Comparison of ENCODE assay signal across 24 cellular contexts in genomic region chr15:90887037-90887481, GRCh38. TPM values are rescaled to one million over a fixed set of nuclear protein-coding genes. Genes with fewer than 3 reads are reported as not detected.
DNase-seq lines count a peak whose midpoint lies in the region; ATAC-seq, FAIRE-seq and TF ChIP-seq lines count a peak whose summit lies in the region.
"Had no signal": no experiment of that assay in that cellular context is flagged by ENCODE, and none has a peak within 500 bp of the region (broad histone marks: within the 10 kb centered on the region; RNA-seq: fewer than 3 reads in every experiment).

No MANE protein-coding gene starts in this region.

- peak overlapping the region; percentile 69 for H2AK9ac ChIP-seq in IMR-90 (replicated peaks; ENCODE audit: low read depth, low read length, poor library complexity)

- in situ Hi-C loops in IMR-90 (cut with MboI; ENCODE audit: low sequenced_read_pairs): loop anchor here (5.0 to 25.0 kb wide), 3 partner anchors 245 to 575 kb away; no protein-coding TSS in a partner anchor

- H3K27me3 ChIP-seq in IMR-90 (ENCODE audit: control insufficient read depth, insufficient read depth, low read length): no peaks in the 10 kb centered on the region
- peaks cover 0 to 15% (median 0%) of the 10 kb centered on the region in 7 donors for H3K27me3 ChIP-seq in spleen (replicated peaks in 1 of 7)
- H3K27me3 ChIP-seq in CD4-positive, alpha-beta memory T cell (ENCODE audit: insufficient read depth, low read length): no peaks in the 10 kb centered on the region
- H3K27me3 ChIP-seq: BE2C had no signal

- H3K9ac ChIP-seq in IMR-90 (ENCODE audit: low read depth, low read length): no peak overlapping the region
- no peak overlapping the region for H3K9ac ChIP-seq in kidney (ENCODE audit: low read length in 2 of 2)
- H3K9ac ChIP-seq: GM23248 had no signal

- no peak overlapping the region for H3K23ac ChIP-seq in IMR-90 (ENCODE audit: low read depth, low read length)

- no peak overlapping the region for H3K4ac ChIP-seq in IMR-90 (ENCODE audit: low read depth, low read length)

- H3K14ac ChIP-seq in IMR-90 (replicated peaks; ENCODE audit: low read depth, low read length): no peak overlapping the region

- TF ChIP-seq RAD21 in IMR-90 (IDR thresholded peaks at IDR 0.05; ENCODE audit: low read length): no peak

- no peaks in the 10 kb centered on the region for H4K20me1 ChIP-seq in IMR-90 (ENCODE audit: insufficient read depth, low read length)

- peaks cover 0 to 4% of the 10 kb centered on the region in 2 donors for H3K36me3 Mint-ChIP-seq in CD4-positive, alpha-beta memory T cell
- H3K36me3 Mint-ChIP-seq: CD8-positive, alpha-beta T cell had no signal

- intact Hi-C loops in Right ventricle myocardium inferior (cut with DNase I) (loop anchor here (5.0 kb wide), 1 partner anchor 45 kb away; the partner anchor contains the start of gene HDDC3), left cardiac atrium (cut with DNase I) (loop anchor here in 1 of 2 donors (2.0 kb wide), 1 partner anchor 238 kb away; no protein-coding TSS in a partner anchor), IMR-90 (cut with micrococcal nuclease) (loop anchor here (5.0 kb wide), 3 partner anchors 170 to 395 kb away; partner anchors contain the start of gene BLM), kidney (cut with DNase I) (no loop called here), spleen (cut with DNase I; ENCODE audit: low total_unique reads) (loop anchor here (5.0 to 10.0 kb wide), 2 partner anchors 52 to 170 kb away; partner anchors contain the start of gene BLM)
- intact Hi-C loops in CD4-positive, alpha-beta memory T cell (cut with micrococcal nuclease): no loop called here

- TF ChIP-seq POLR2A in IMR-90 (IDR thresholded peaks at IDR 0.05; ENCODE audit: low read depth, low read length) (no peak), spleen (IDR thresholded peaks at IDR 0.05) (no peak)

- H2BK5ac ChIP-seq in IMR-90 (ENCODE audit: low read depth, low read length, poor library complexity, severe bottlenecking): no peak overlapping the region

- H3K4me2 ChIP-seq in IMR-90 (ENCODE audit: low read depth, low read length): no peak overlapping the region

- no TSS peak for BruUV-seq in IMR-90 (replicated peaks; lab: Mats Ljungman, UMichigan)

- H2BK120ac ChIP-seq in IMR-90 (ENCODE audit: low read depth, low read length): no peak overlapping the region

- H3K56ac ChIP-seq in IMR-90 (ENCODE audit: extremely low read depth, insufficient read depth, low read length): no peak overlapping the region

- H2AFZ ChIP-seq in IMR-90 (replicated peaks; ENCODE audit: low read length, poor library complexity): no peak overlapping the region
- H2AFZ ChIP-seq: GM23248 had no signal

- peaks cover 2 to 17% (median 8%) of the 10 kb centered on the region in 4 donors for H3K4me1 Mint-ChIP-seq in CD4-positive, alpha-beta memory T cell

- ATAC-seq in Right ventricle myocardium inferior (no peak), left cardiac atrium (no peak), IMR-90 (ENCODE audit: low read depth) (no peak), HG03521 (IDR thresholded peaks at IDR 0.05; ENCODE audit: unreplicated experiment) (no peak)
- ATAC-seq: CD8-positive, alpha-beta T cell had no signal

- H3K9me1 ChIP-seq in IMR-90 (ENCODE audit: insufficient read depth, low read length): no peaks in the 10 kb centered on the region

- DNase-seq in Right ventricle myocardium inferior (ENCODE audit: missing footprints) (peak; percentile 59), left cardiac atrium (no peak), IMR-90 (no peak), kidney (peak; percentile 74), spleen (peak; percentile 76), putamen (ENCODE audit: low spot score) (no peak)
- no peak for DNase-seq in CD4-positive, alpha-beta memory T cell
- DNase-seq: BE2C; Calu3; CD8-positive, alpha-beta T cell; GF-D8; GM23248; HCEC 1CT; NCI-H1105 treated with DMSO at 0.1 percent for 48 hours; NCI-H1694 treated with DMSO at 0.1 percent for 48 hours; NCI-H2107; NCI-H2227 treated with DMSO at 0.1 percent for 48 hours; NCI-H510A treated with DMSO at 0.1 percent for 48 hours; NCI-H774; OCI-M1; SHP77 treated with DMSO at 0.1 percent for 48 hours had no signal

- H3K27ac Mint-ChIP-seq in CD4-positive, alpha-beta memory T cell: no peak overlapping the region
- H3K27ac Mint-ChIP-seq: CD8-positive, alpha-beta T cell had no signal

- peaks cover 5 to 9% of the 10 kb centered on the region in 2 donors for H3K27me3 Mint-ChIP-seq in CD4-positive, alpha-beta memory T cell

- FAIRE-seq in kidney (lab: Jason Lieb, UNC): no peak
- FAIRE-seq: A204.1, HTR-8/SVneo had no signal

- H3K27ac ChIP-seq in IMR-90 (ENCODE audit: insufficient read depth, low read length) (no peak overlapping the region), kidney (ENCODE audit: low read depth in 2 of 2, low read length in 2 of 2) (no peak overlapping the region), spleen (peak overlapping the region in 7 of 8 donors; percentile 46 to 98 (median 97))
- no peak overlapping the region for H3K27ac ChIP-seq in CD4-positive, alpha-beta memory T cell (ENCODE audit: low read depth, low read length)
- H3K27ac ChIP-seq: GM23248 had no signal

- no peak overlapping the region for H4K5ac ChIP-seq in IMR-90 (ENCODE audit: low read depth, low read length)

- H3K9me3 ChIP-seq in IMR-90 (ENCODE audit: control insufficient read depth, insufficient read depth, low read length): no peaks in the 10 kb centered on the region
- no peaks in the 10 kb centered on the region for H3K9me3 ChIP-seq in kidney (ENCODE audit: control insufficient read depth in 1 of 2, low read length in 2 of 2)
- H3K9me3 ChIP-seq in spleen: no peaks in the 10 kb centered on the region
- no peaks in the 10 kb centered on the region for H3K9me3 ChIP-seq in CD4-positive, alpha-beta memory T cell (ENCODE audit: control insufficient read depth in 1 of 2, low read length in 2 of 2)
- H3K9me3 ChIP-seq: BE2C had no signal

- H3K36me3 ChIP-seq in IMR-90 (ENCODE audit: control insufficient read depth, insufficient read depth, low read length): peaks cover 9% of the 10 kb centered on the region; the same call in 1 of the 2 replicates
- peaks cover 2 to 4% of the 10 kb centered on the region in 2 donors for H3K36me3 ChIP-seq in kidney (ENCODE audit: control insufficient read depth in 1 of 2, insufficient read depth in 2 of 2, low read length in 2 of 2)
- H3K36me3 ChIP-seq in spleen: peaks cover 0 to 74% (median 48%) of the 10 kb centered on the region in 6 donors
- no peaks in the 10 kb centered on the region for H3K36me3 ChIP-seq in CD4-positive, alpha-beta memory T cell (ENCODE audit: insufficient read depth, low read length)
- H3K36me3 ChIP-seq: BE2C had no signal

- H2BK15ac ChIP-seq in IMR-90 (ENCODE audit: low read depth, low read length): no peak overlapping the region

- no peak overlapping the region for H3K4me3 Mint-ChIP-seq in CD4-positive, alpha-beta memory T cell
- H3K4me3 Mint-ChIP-seq: CD8-positive, alpha-beta T cell had no signal

- no peak for TF ChIP-seq CTCF in IMR-90 (conservative IDR thresholded peaks at IDR 0.05; ENCODE audit: low read depth, low read length)
- TF ChIP-seq CTCF in kidney (IDR thresholded peaks at IDR 0.05; ENCODE audit: borderline replicate concordance, extremely low read depth, insufficient read depth): no peak
- no peak for TF ChIP-seq CTCF in spleen (IDR thresholded peaks at IDR 0.05 in 8 of 11, conservative IDR thresholded peaks at IDR 0.05 in 3 of 11)

- peaks cover 16% of the 10 kb centered on the region for H3K4me1 ChIP-seq in IMR-90 (ENCODE audit: control insufficient read depth, insufficient read depth, low read length)
- H3K4me1 ChIP-seq in kidney (ENCODE audit: control insufficient read depth in 1 of 2, insufficient read depth in 1 of 2, low read depth in 1 of 2, low read length in 2 of 2): peaks cover 6 to 20% of the 10 kb centered on the region in 2 donors
- H3K4me1 ChIP-seq in spleen: peaks cover 34 to 99% (median 84%) of the 10 kb centered on the region in 6 donors
- H3K4me1 ChIP-seq in CD4-positive, alpha-beta memory T cell (ENCODE audit: insufficient read depth, low read length): peaks cover 5% of the 10 kb centered on the region
- H3K4me1 ChIP-seq: BE2C had no signal

- no peak overlapping the region for H3K18ac ChIP-seq in IMR-90 (ENCODE audit: low read depth, low read length)

- H3K79me1 ChIP-seq in IMR-90 (ENCODE audit: low read depth in 1 of 2, low read length in 2 of 2): peaks cover 9 to 16% of the 10 kb centered on the region in 2 experiments; a peak in 3 of 4 replicates

- no peak overlapping the region for H2BK20ac ChIP-seq in IMR-90 (ENCODE audit: low read depth, low read length)

- H2AK5ac ChIP-seq in IMR-90 (ENCODE audit: low read depth, low read length): no peak overlapping the region

- no peaks in the 10 kb centered on the region for H3K9me3 Mint-ChIP-seq in CD4-positive, alpha-beta memory T cell
- H3K9me3 Mint-ChIP-seq: CD8-positive, alpha-beta T cell had no signal

- POLR2A ChIA-PET in IMR-90 (lab: Charles Lee; ENCODE audit: unreplicated experiment): no interaction called here
- POLR2A ChIA-PET in CD4-positive, alpha-beta memory T cell (lab: Charles Lee; ENCODE audit: partially characterized antibody): interaction anchor here (2.6 to 2.8 kb wide), 2 partner anchors 16 to 45 kb away, joined by 8 to 9 read pairs; partner anchors contain the start of genes HDDC3 and MAN2A2

- H3K4me3 ChIP-seq in IMR-90 (ENCODE audit: insufficient read depth, low read depth, low read length): no peak overlapping the region
- H3K4me3 ChIP-seq in kidney (ENCODE audit: low read length in 2 of 2): no peak overlapping the region
- H3K4me3 ChIP-seq in spleen: peak overlapping the region in 7 of 8 donors; percentile 54 to 80 (median 63)
- no peak overlapping the region for H3K4me3 ChIP-seq in CD4-positive, alpha-beta memory T cell (ENCODE audit: low read length in 2 of 2)
- H3K4me3 ChIP-seq: GM23248 had no signal

- H4K8ac ChIP-seq in IMR-90 (ENCODE audit: low read depth in 2 of 2, low read length in 2 of 2): no peak overlapping the region

- dilution Hi-C loops in IMR-90 (cut with HindIII; ENCODE audit: low sequenced_read_pairs, unreplicated experiment): no loop called here

- CTCF ChIA-PET in IMR-90 (lab: Yijun Ruan, JAX): interaction anchor here (2.7 kb wide), 1 partner anchor 239 kb away, joined by 13 read pairs; no protein-coding TSS in a partner anchor
- CTCF ChIA-PET in CD4-positive, alpha-beta memory T cell (lab: Charles Lee; ENCODE audit: partially characterized antibody): interaction anchor here (1.7 to 6.2 kb wide), 13 partner anchors 8 to 567 kb away, joined by 5 to 118 read pairs (median 19); partner anchors contain the start of genes HDDC3, MAN2A2 and UNC45A

- no peak overlapping the region for H4K91ac ChIP-seq in IMR-90 (ENCODE audit: insufficient read depth, low read depth, low read length)

- 42% methylated on average over 2 of the region's 13 CpGs; no CpG with 5 or more reads in 1 of the 2 experiments for whole genome bisulfite sequencing in IMR-90 (ENCODE audit: extremely low coverage in 2 of 2, insufficient read length in 1 of 2), 2 experiments
- 69 to 89% (median 76%) methylated on average over 6 to 13 of the region's 13 CpGs for WGBS in spleen, 5 donors

RNA-seq across cellular contexts. Expression of gene FES, which starts 2.8 kb away (rescaled TPM):
- total RNA-seq in Right ventricle myocardium inferior (19.3 TPM), left cardiac atrium (10 to 100 TPM; 26.9 to 29.2 TPM), IMR-90 (2012; rRNA removed) (9.7 and 11.7 TPM in 2 replicates), kidney (33.5 TPM), spleen (100 to 1,000 TPM; 150 to 369 (median 272) TPM)
- polyA plus RNA-seq in IMR-90 (2012; rRNA removed) (10.5 and 12.5 TPM in 2 replicates), kidney (ENCODE audit: insufficient read depth, low read depth, low replicate concordance) (9.3 TPM), spleen (100 to 1,000 TPM in 1 of 3 donors, 10 to 100 TPM in 2; 39.5 to 176 (median 89.2) TPM)
- polyA plus RNA-seq in IMR-90 (2012; cell fraction: cytosol; rRNA removed): 7.8 and 7.9 TPM in 2 replicates
- 61.9 and 147 TPM in 2 replicates for polyA plus RNA-seq in IMR-90 (2012; cell fraction: nucleus; rRNA removed; ENCODE audit: low replicate concordance)
- 1 to 10 TPM; 2.3 to 3.0 TPM for total RNA-seq in CD4-positive, alpha-beta memory T cell
- polyA plus RNA-seq in CD4-positive, alpha-beta memory T cell: not detected

RNA-seq across cellular contexts. Expression of gene MAN2A2, which starts 16.0 kb away (rescaled TPM):
- 133 TPM for total RNA-seq in Right ventricle myocardium inferior
- 10 to 100 TPM; 79.3 to 83.2 TPM for total RNA-seq in left cardiac atrium
- 3.4 and 6.1 TPM in 2 replicates for total RNA-seq in IMR-90 (2012; rRNA removed)
- polyA plus RNA-seq in IMR-90 (2012; rRNA removed): 52.5 and 55.5 TPM in 2 replicates
- 22.5 and 26.8 TPM in 2 replicates for polyA plus RNA-seq in IMR-90 (2012; cell fraction: cytosol; rRNA removed)
- polyA plus RNA-seq in IMR-90 (2012; cell fraction: nucleus; rRNA removed; ENCODE audit: low replicate concordance): 104 and 294 TPM in 2 replicates
- 56.3 TPM for total RNA-seq in kidney
- polyA plus RNA-seq in kidney (ENCODE audit: insufficient read depth, low read depth, low replicate concordance): 11.4 TPM
- 100 to 1,000 TPM; 105 to 167 (median 120) TPM for total RNA-seq in spleen
- 10 to 100 TPM; 13.7 to 46.1 (median 24.0) TPM for polyA plus RNA-seq in spleen
- 100 to 1,000 TPM; 123 to 126 TPM for total RNA-seq in CD4-positive, alpha-beta memory T cell
- 10 to 100 TPM in 1 of 2 donors, 1 to 10 TPM in 1; 1.3 to 12.2 TPM for polyA plus RNA-seq in CD4-positive, alpha-beta memory T cell

RNA-seq across cellular contexts. Expression of gene FURIN, which starts 18.7 kb away (rescaled TPM):
- total RNA-seq in Right ventricle myocardium inferior (51.2 TPM), left cardiac atrium (10 to 100 TPM; 57.7 to 78.6 TPM), IMR-90 (2012; rRNA removed) (30.8 and 34.8 TPM in 2 replicates), kidney (75.9 TPM), spleen (100 to 1,000 TPM in 2 of 7 donors, 10 to 100 TPM in 5; 62.0 to 139 (median 86.8) TPM)
- polyA plus RNA-seq in IMR-90 (2012; rRNA removed) (54.3 and 59.5 TPM in 2 replicates), kidney (ENCODE audit: insufficient read depth, low read depth, low replicate concordance) (36.4 TPM), spleen (10 to 100 TPM in 2 of 3 donors, 1 to 10 TPM in 1; 10.0 to 33.3 (median 10.9) TPM)
- polyA plus RNA-seq in IMR-90 (2012; cell fraction: cytosol; rRNA removed): 63.9 and 93.8 TPM in 2 replicates
- polyA plus RNA-seq in IMR-90 (2012; cell fraction: nucleus; rRNA removed; ENCODE audit: low replicate concordance): 31.1 and 62.0 TPM in 2 replicates
- total RNA-seq in CD4-positive, alpha-beta memory T cell: 10 to 100 TPM; 37.2 to 40.3 TPM
- 10 to 100 TPM in 1 of 2 donors, 1 to 10 TPM in 1; 1.6 to 11.6 TPM for polyA plus RNA-seq in CD4-positive, alpha-beta memory T cell

RNA-seq across cellular contexts. Expression of gene HDDC3, which starts 45.3 kb away (rescaled TPM):
- total RNA-seq in Right ventricle myocardium inferior (18.9 TPM), left cardiac atrium (10 to 100 TPM; 12.2 to 17.1 TPM), IMR-90 (2012; rRNA removed) (7.2 and 7.9 TPM in 2 replicates), kidney (15.5 TPM), spleen (10 to 100 TPM; 12.8 to 25.9 (median 18.0) TPM)
- polyA plus RNA-seq in IMR-90 (2012; rRNA removed) (10.7 and 10.8 TPM in 2 replicates), kidney (ENCODE audit: insufficient read depth, low read depth, low replicate concordance) (47.3 TPM), spleen (10 to 100 TPM; 23.9 to 34.5 (median 31.0) TPM)
- 13.8 and 14.7 TPM in 2 replicates for polyA plus RNA-seq in IMR-90 (2012; cell fraction: cytosol; rRNA removed)
- polyA plus RNA-seq in IMR-90 (2012; cell fraction: nucleus; rRNA removed; ENCODE audit: low replicate concordance): 11.7 and 12.4 TPM in 2 replicates
- total RNA-seq in CD4-positive, alpha-beta memory T cell: 10 to 100 TPM; 27.4 to 28.3 TPM
- polyA plus RNA-seq in CD4-positive, alpha-beta memory T cell: 10 to 100 TPM; 34.6 to 38.7 TPM

RNA-seq across cellular contexts. Expression of gene UNC45A, which starts 48.0 kb away (rescaled TPM):
- total RNA-seq in Right ventricle myocardium inferior (25.8 TPM), left cardiac atrium (10 to 100 TPM; 27.3 to 29.5 TPM), IMR-90 (2012; rRNA removed) (85.3 and 100 TPM in 2 replicates), kidney (62.8 TPM), spleen (10 to 100 TPM; 32.8 to 59.5 (median 42.6) TPM)
- polyA plus RNA-seq in IMR-90 (2012; rRNA removed) (68.9 and 77.5 TPM in 2 replicates), kidney (ENCODE audit: insufficient read depth, low read depth, low replicate concordance) (48.9 TPM), spleen (10 to 100 TPM; 32.2 to 43.6 (median 32.8) TPM)
- polyA plus RNA-seq in IMR-90 (2012; cell fraction: cytosol; rRNA removed): 58.6 and 77.5 TPM in 2 replicates
- 120 and 174 TPM in 2 replicates for polyA plus RNA-seq in IMR-90 (2012; cell fraction: nucleus; rRNA removed; ENCODE audit: low replicate concordance)
- 10 to 100 TPM; 71.1 to 72.3 TPM for total RNA-seq in CD4-positive, alpha-beta memory T cell
- 10 to 100 TPM; 41.7 to 68.9 TPM for polyA plus RNA-seq in CD4-positive, alpha-beta memory T cell

Comparison
In these comparisons a context has a peak if more than half of its experiments do, and no peak if none do; other contexts are left out.
1. DNase-seq: peak in Right ventricle myocardium inferior (single experiment), kidney (single experiment) and spleen (single experiment); none in left cardiac atrium (single experiment), IMR-90 (single experiment), putamen (single experiment) and CD4-positive, alpha-beta memory T cell (0 of 5).
2. H3K27ac ChIP-seq: peak in spleen (7 of 8); none in IMR-90 (single experiment), kidney (0 of 2) and CD4-positive, alpha-beta memory T cell (single experiment).
3. H3K4me3 ChIP-seq: peak in spleen (7 of 8); none in IMR-90 (single experiment), kidney (0 of 2) and CD4-positive, alpha-beta memory T cell (0 of 2).
4. intact Hi-C loops: an anchor here in Right ventricle myocardium inferior (5.0 kb wide), IMR-90 (5.0 kb wide) and spleen (5.0 to 10.0 kb wide); none called in kidney and CD4-positive, alpha-beta memory T cell.